14 cellular contexts compared by ENCODE assay signal in genomic region chr10:71475243-71475871, GRCh38.
A peak's percentile ranks its signal among the peaks of the same experiment; 100 is the strongest.
DNase-seq lines count a peak whose midpoint lies in the region; ATAC-seq and TF ChIP-seq lines count a peak whose summit lies in the region.
"Had no signal": no experiment of that assay in that cellular context is flagged by ENCODE, and none has a peak within 500 bp of the region (broad histone marks: within the 10 kb centered on the region; RNA-seq: fewer than 3 reads in every experiment).

No MANE protein-coding gene starts in this region.

- H3K4me1 ChIP-seq in heart right ventricle, result peaks cover 15 to 84% (median 61%) of the 10 kb centered on the region in 9 donors

- H3K27me3 Mint-ChIP-seq in natural killer cell treated with Interleukin-12 subunit alpha and Interleukin-12 subunit beta and Interleukin-15 and Interleukin-18, amount 100 ng/mL, for 72 hours, result peaks cover 10 to 14% of the 10 kb centered on the region in 2 donors

- DNase-seq in DMS79 treated with DMSO at 0.1 percent for 48 hours (lab: John Stamatoyannopoulos, UW), result peak; percentile 11
- DNase-seq in DMS79 (lab: John Stamatoyannopoulos, UW), result no peak
- DNase-seq in NCI-H524 treated with DMSO at 0.1 percent for 48 hours (lab: John Stamatoyannopoulos, UW), result peak; percentile 73
- DNase-seq in heart right ventricle, result peak in 1 of 2 donors; percentile 40
- no peak for DNase-seq in sciatic nerve (ENCODE audit: low spot score)
- no peak for DNase-seq in natural killer cell treated with Interleukin-12 subunit alpha and Interleukin-12 subunit beta and Interleukin-15 and Interleukin-18, amount 100 ng/mL, for 72 hours (ENCODE audit: low spot score)
- no peak for DNase-seq in activated naive CD4-positive, alpha-beta T cell treated with anti-CD3 and anti-CD28 coated beads, Interleukin-2, amount 50 U/mL, for 16 hours
- DNase-seq in HUDEP-2 (lab: John Stamatoyannopoulos, UW; ENCODE audit: unreplicated experiment in 76 of 76), result no peak
- DNase-seq: activated CD4-positive, alpha-beta memory T cell treated with anti-CD3 and anti-CD28 coated beads, Interleukin-2, amount 10 ng/mL, durations not matched to agents 7 days and 5 days; effector memory CD8-positive, alpha-beta T cell; SHP77; stimulated activated naive CD8-positive, alpha-beta T cell treated with anti-CD3 and anti-CD28 coated beads, Interleukin-15, Interleukin-2, amounts not matched to agents 100 U/mL and 50 U/mL, for 24 hours had no signal

- H3K27me3 ChIP-seq in heart right ventricle, result no peaks in the 10 kb centered on the region
- H3K27me3 ChIP-seq: adrenal gland had no signal

- peaks cover 4 to 5% of the 10 kb centered on the region in 2 donors for H3K4me1 Mint-ChIP-seq in natural killer cell treated with Interleukin-12 subunit alpha and Interleukin-12 subunit beta and Interleukin-15 and Interleukin-18, amount 100 ng/mL, for 72 hours (ENCODE audit: low read depth in 2 of 2)
- H3K4me1 Mint-ChIP-seq: activated CD4-positive, alpha-beta memory T cell treated with anti-CD3 and anti-CD28 coated beads, Interleukin-2, amount 10 ng/mL, durations not matched to agents 7 days and 5 days had no signal

- TF ChIP-seq CTCF in heart right ventricle (IDR thresholded peaks at IDR 0.05), result no peak

- H3K27ac Mint-ChIP-seq in natural killer cell treated with Interleukin-12 subunit alpha and Interleukin-12 subunit beta and Interleukin-15 and Interleukin-18, amount 100 ng/mL, for 72 hours, result no peak overlapping the region
- H3K27ac Mint-ChIP-seq: activated CD4-positive, alpha-beta memory T cell treated with anti-CD3 and anti-CD28 coated beads, Interleukin-2, amount 10 ng/mL, durations not matched to agents 7 days and 5 days; effector memory CD8-positive, alpha-beta T cell had no signal

- no peaks in the 10 kb centered on the region for H3K36me3 ChIP-seq in heart right ventricle
- H3K36me3 ChIP-seq: adrenal gland had no signal

- ATAC-seq in heart right ventricle (peak; percentile 8 to 43 (median 32)), sciatic nerve (peak; percentile 16)
- no peak for ATAC-seq in natural killer cell treated with Interleukin-12 subunit alpha and Interleukin-12 subunit beta and Interleukin-15 and Interleukin-18, amount 100 ng/mL, for 72 hours
- ATAC-seq: effector memory CD8-positive, alpha-beta T cell; stimulated activated naive CD8-positive, alpha-beta T cell treated with anti-CD3 and anti-CD28 coated beads, Interleukin-15, Interleukin-2, amounts not matched to agents 100 U/mL and 50 U/mL, for 24 hours had no signal

- peak overlapping the region in 1 of 10 donors; percentile 20 for H3K4me3 ChIP-seq in heart right ventricle

- no peaks in the 10 kb centered on the region for H3K36me3 Mint-ChIP-seq in natural killer cell treated with Interleukin-12 subunit alpha and Interleukin-12 subunit beta and Interleukin-15 and Interleukin-18, amount 100 ng/mL, for 72 hours

- peak overlapping the region in 9 of 10 donors; percentile 32 to 70 (median 53) for H3K27ac ChIP-seq in heart right ventricle
- H3K27ac ChIP-seq: 22Rv1 had no signal

- intact Hi-C loops in heart right ventricle (cut with DNase I) (loop anchor here in 5 of 10 donors (5.0 to 10.0 kb wide), 4 partner anchors 38 to 158 kb away; partner anchors contain the start of genes CDH23 (in 3 of the 5) and SLC29A3 (in 1 of the 5)), sciatic nerve (cut with DNase I) (no loop called here)

- no peak overlapping the region for H3K4me3 Mint-ChIP-seq in natural killer cell treated with Interleukin-12 subunit alpha and Interleukin-12 subunit beta and Interleukin-15 and Interleukin-18, amount 100 ng/mL, for 72 hours
- H3K4me3 Mint-ChIP-seq: activated CD4-positive, alpha-beta memory T cell treated with anti-CD3 and anti-CD28 coated beads, Interleukin-2, amount 10 ng/mL, durations not matched to agents 7 days and 5 days; effector memory CD8-positive, alpha-beta T cell had no signal

- 44 to 68% methylated on average over 13 of the region's 13 CpGs for WGBS in heart right ventricle, 2 donors

- no peaks in the 10 kb centered on the region for H3K9me3 Mint-ChIP-seq in natural killer cell treated with Interleukin-12 subunit alpha and Interleukin-12 subunit beta and Interleukin-15 and Interleukin-18, amount 100 ng/mL, for 72 hours
- H3K9me3 Mint-ChIP-seq: activated CD4-positive, alpha-beta memory T cell treated with anti-CD3 and anti-CD28 coated beads, Interleukin-2, amount 10 ng/mL, durations not matched to agents 7 days and 5 days; effector memory CD8-positive, alpha-beta T cell had no signal

- no peaks in the 10 kb centered on the region for H3K9me3 ChIP-seq in heart right ventricle
- H3K9me3 ChIP-seq: adrenal gland had no signal

Comparison
In these comparisons a context has a peak if more than half of its experiments do, and no peak if none do; other contexts are left out.
1. DNase-seq: peak in DMS79 treated with DMSO at 0.1 percent for 48 hours (single experiment) and NCI-H524 treated with DMSO at 0.1 percent for 48 hours (single experiment); none in DMS79 (single experiment), sciatic nerve (single experiment), natural killer cell treated with Interleukin-12 subunit alpha and Interleukin-12 subunit beta and Interleukin-15 and Interleukin-18, amount 100 ng/mL, for 72 hours (single experiment), activated naive CD4-positive, alpha-beta T cell treated with anti-CD3 and anti-CD28 coated beads, Interleukin-2, amount 50 U/mL, for 16 hours (single experiment) and HUDEP-2 (0 of 76).
2. ATAC-seq: peak in heart right ventricle (8 of 8) and sciatic nerve (single experiment); none in natural killer cell treated with Interleukin-12 subunit alpha and Interleukin-12 subunit beta and Interleukin-15 and Interleukin-18, amount 100 ng/mL, for 72 hours (0 of 2).